ENCODE assay signal across 8 cellular contexts in the genomic region with DNA sequence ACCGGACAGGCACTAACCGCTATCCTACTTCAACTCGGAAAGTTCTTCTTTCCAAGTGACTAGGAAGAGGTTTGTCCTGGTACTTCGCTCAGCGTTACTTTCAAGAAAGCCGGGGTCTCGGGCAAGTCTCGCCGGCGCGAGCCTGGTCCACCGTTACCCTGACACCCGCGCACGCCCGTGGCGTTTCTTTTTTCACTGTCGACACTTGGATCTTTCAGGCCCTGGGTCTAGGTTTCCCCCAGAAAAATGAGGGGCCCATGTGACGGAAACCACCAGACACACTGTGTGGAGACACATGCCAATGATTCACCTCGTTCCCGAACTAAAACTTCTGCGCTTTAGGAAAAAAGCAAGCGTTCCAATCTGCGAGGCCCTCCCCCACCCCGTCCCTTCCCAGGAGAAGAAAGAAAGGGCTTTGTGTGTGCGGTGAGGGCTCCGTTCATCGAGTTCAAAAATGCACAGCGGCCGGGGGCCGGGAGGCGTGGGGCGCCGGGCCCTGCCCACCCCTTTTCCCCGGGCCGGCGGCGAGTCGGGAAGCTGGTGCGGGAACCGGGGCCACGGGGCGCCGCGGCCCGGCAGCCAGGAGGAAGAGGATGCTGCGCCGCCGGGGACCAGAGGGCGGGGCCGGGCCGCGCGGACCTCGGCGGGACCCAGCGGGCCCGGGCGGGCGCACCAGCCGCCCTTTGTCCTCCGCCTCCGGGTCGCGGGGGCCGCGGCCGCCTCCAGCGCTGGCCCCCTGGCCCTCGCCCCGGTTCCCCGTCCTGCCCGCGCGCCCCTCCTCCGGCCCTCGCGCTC. TPM values are rescaled to one million over a fixed set of nuclear protein-coding genes. Genes with fewer than 3 reads are reported as not detected.
A peak's percentile ranks its signal among the peaks of the same experiment; 100 is the strongest.
DNase-seq lines count a peak whose midpoint lies in the region; ATAC-seq and TF ChIP-seq lines count a peak whose summit lies in the region.

No MANE protein-coding gene starts in this region.

- no peaks in the 10 kb centered on the region for H4K20me1 ChIP-seq in fibroblast of lung (ENCODE audit: control insufficient read depth, extremely low read depth, insufficient read depth, low read length)

- no peak for TF ChIP-seq POLR2A in vagina (IDR thresholded peaks at IDR 0.05)

- H3K4me2 ChIP-seq in fibroblast of lung (ENCODE audit: extremely low read depth, insufficient read depth, low read length): peak overlapping the region; percentile 99

- peak overlapping the region in 2 of 6 donors; percentile 9 to 44 for H3K27ac Mint-ChIP-seq in naive B cell

- H3K27ac ChIP-seq in fibroblast of lung (ENCODE audit: insufficient read depth, low read length) (peak overlapping the region; percentile 93), vagina (peak overlapping the region; percentile 93)
- no peak overlapping the region for H3K27ac ChIP-seq in effector memory CD4-positive, alpha-beta T cell (ENCODE audit: insufficient read depth, low read length, poor library complexity, severe bottlenecking)

- H3K27me3 ChIP-seq in fibroblast of lung (ENCODE audit: control insufficient read depth, insufficient read depth, low read length) (no peaks in the 10 kb centered on the region), vagina (no peaks in the 10 kb centered on the region)
- H3K27me3 ChIP-seq in effector memory CD4-positive, alpha-beta T cell (replicated peaks; ENCODE audit: control insufficient read depth, insufficient read depth, low read length, poor library complexity, severe bottlenecking): peaks cover 21% of the 10 kb centered on the region

- H3K27me3 Mint-ChIP-seq in naive B cell: peaks cover 50 to 55% (median 55%) of the 10 kb centered on the region in 3 donors

- TF ChIP-seq CTCF in GM13977 (IDR thresholded peaks at IDR 0.05; ENCODE audit: extremely low read depth, insufficient read depth, missing control alignments): no peak
- no peak for TF ChIP-seq CTCF in fibroblast of lung (conservative IDR thresholded peaks at IDR 0.05 in 1 of 2, IDR thresholded peaks at IDR 0.05 in 1 of 2; ENCODE audit: low read depth in 1 of 2, low read length in 2 of 2)
- no peak for TF ChIP-seq CTCF in vagina (IDR thresholded peaks at IDR 0.05)

- H3K36me3 ChIP-seq in fibroblast of lung (ENCODE audit: control insufficient read depth, insufficient read depth, low read length) (no peaks in the 10 kb centered on the region), vagina (no peaks in the 10 kb centered on the region)
- no peaks in the 10 kb centered on the region for H3K36me3 ChIP-seq in effector memory CD4-positive, alpha-beta T cell (ENCODE audit: control insufficient read depth, insufficient read depth, low read length)

- H3K4me1 ChIP-seq in fibroblast of lung (ENCODE audit: control insufficient read depth, extremely low read depth, insufficient read depth, low read length): peaks cover 10% of the 10 kb centered on the region
- peaks cover 22% of the 10 kb centered on the region for H3K4me1 ChIP-seq in vagina
- peaks cover 25% of the 10 kb centered on the region for H3K4me1 ChIP-seq in effector memory CD4-positive, alpha-beta T cell (ENCODE audit: control insufficient read depth, insufficient read depth, low read length, poor library complexity, severe bottlenecking)

- H3K4me3 ChIP-seq in fibroblast of lung (replicated peaks in 1 of 4; ENCODE audit: control extremely low read depth in 1 of 4, insufficient read depth in 1 of 4, low read depth in 3 of 4, low read length in 4 of 4) (peak overlapping the region; percentile 85 to 94 (median 89)), vagina (peak overlapping the region; percentile 60 to 65)
- no peak overlapping the region for H3K4me3 ChIP-seq in effector memory CD4-positive, alpha-beta T cell (ENCODE audit: insufficient read depth, low read depth, low read length, poor library complexity, severe bottlenecking)

- peak overlapping the region; percentile 90 for H3K9ac ChIP-seq in fibroblast of lung (ENCODE audit: insufficient read depth, low read length)

- H3K9me3 ChIP-seq in fibroblast of lung (ENCODE audit: control insufficient read depth, insufficient read depth, low read depth, low read length) (no peaks in the 10 kb centered on the region), vagina (no peaks in the 10 kb centered on the region)
- no peaks in the 10 kb centered on the region for H3K9me3 ChIP-seq in effector memory CD4-positive, alpha-beta T cell (ENCODE audit: control insufficient read depth, low read length)

- H3K4me1 Mint-ChIP-seq in naive B cell: peaks cover 16 to 18% (median 17%) of the 10 kb centered on the region in 3 donors

- ATAC-seq in naive B cell (ENCODE audit: low read depth in 2 of 2): no peak
- no peak for ATAC-seq in HG02852 (IDR thresholded peaks at IDR 0.05; ENCODE audit: unreplicated experiment)

- H3K79me2 ChIP-seq in fibroblast of lung (ENCODE audit: control insufficient read depth, insufficient read depth, low read length): peaks cover 34% of the 10 kb centered on the region

- peaks cover 0 to 8% of the 10 kb centered on the region in 2 donors for H3K36me3 Mint-ChIP-seq in naive B cell

- H3K9me3 Mint-ChIP-seq in naive B cell: peaks cover 0 to 14% (median 0%) of the 10 kb centered on the region in 7 donors

- H3K4me3 Mint-ChIP-seq in naive B cell: peak overlapping the region; percentile 80 to 94 (median 87)

- H2AFZ ChIP-seq in fibroblast of lung (ENCODE audit: low read length): peak overlapping the region; percentile 61

- peak; percentile 50 for DNase-seq in GM13977 (ENCODE audit: low spot score)
- DNase-seq in UCSD-AML1 (lab: John Stamatoyannopoulos, UW; ENCODE audit: unreplicated experiment): peak; percentile 65
- peak; percentile 68 to 71 for DNase-seq in fibroblast of lung (ENCODE audit: low read depth in 2 of 2)
- peak; percentile 14 for DNase-seq in naive B cell
- DNase-seq in vagina (ENCODE audit: extremely low spot score in 2 of 2): no peak
- no peak for DNase-seq in DMS79 treated with DMSO at 0.1 percent for 48 hours (lab: John Stamatoyannopoulos, UW)
- DNase-seq in effector memory CD4-positive, alpha-beta T cell: no peak

- in situ Hi-C loops in GM13977 (cut with MboI; ENCODE audit: low pct_unique_long_range_greater_than_20kb, low sequenced_read_pairs, unreplicated experiment): no loop called here

- intact Hi-C loops in vagina (cut with DNase I): no loop called here

RNA-seq across cellular contexts. Expression of a gene that starts 2.6 kb away (rescaled TPM):
- 23.6 and 43.6 TPM in 2 replicates for total RNA-seq in fibroblast of lung
- polyA plus RNA-seq in fibroblast of lung: 25.2 and 29.6 TPM in 2 replicates
- 12.3 and 14.4 TPM in 2 replicates for polyA plus RNA-seq in fibroblast of lung (2012)
- 13.9 and 14.8 TPM in 2 replicates for polyA minus RNA-seq in fibroblast of lung (ENCODE audit: low replicate concordance)
- polyA plus RNA-seq in naive B cell (ENCODE audit: low read depth in 6 of 6): under 1 TPM in 3 of 6 donors, not detected in 3; 0.07 to 0.24 (median 0.11) TPM
- total RNA-seq in vagina: 18.7 TPM

Comparison
In these comparisons a context has a peak if more than half of its experiments do, and no peak if none do; other contexts are left out.
1. DNase-seq: peak in GM13977 (single experiment), UCSD-AML1 (single experiment), fibroblast of lung (2 of 2) and naive B cell (single experiment); none in vagina (0 of 2), DMS79 treated with DMSO at 0.1 percent for 48 hours (single experiment) and effector memory CD4-positive, alpha-beta T cell (0 of 3).